ENCODE assay signal across 8 cellular contexts in genomic region chr3:197554196-197554561, GRCh38. TPM values are rescaled to one million over a fixed set of nuclear protein-coding genes. Genes with fewer than 3 reads are reported as not detected.
DNase-seq lines count a peak whose midpoint lies in the region; ATAC-seq and TF ChIP-seq lines count a peak whose summit lies in the region.

No MANE protein-coding gene starts in this region.

- H3K4me1 Mint-ChIP-seq in activated CD4-positive, alpha-beta T cell treated with anti-CD3 and anti-CD28 coated beads, Interleukin-2, amount 10 ng/mL, durations not matched to agents 7 days and 5 days = peaks cover 26% of the 10 kb centered on the region

- H3K79me2 ChIP-seq in OCI-LY3 (ENCODE audit: low read length) = peaks cover 42% of the 10 kb centered on the region

- H3K9me3 Mint-ChIP-seq in activated CD4-positive, alpha-beta T cell treated with anti-CD3 and anti-CD28 coated beads, Interleukin-2, amount 10 ng/mL, durations not matched to agents 7 days and 5 days = peaks cover under 1% of the 10 kb centered on the region

- H3K9me3 ChIP-seq in OCI-LY3 (ENCODE audit: insufficient read depth, low read length) (no peaks in the 10 kb centered on the region), psoas muscle (no peaks in the 10 kb centered on the region)

- WGBS in psoas muscle, 3 donors = 26 to 38% (median 29%) methylated on average over 10 of the region's 10 CpGs

- POLR2A ChIA-PET in activated CD4-positive, alpha-beta T cell treated with anti-CD3 and anti-CD28 coated beads, Interleukin-2, amount 10 ng/mL, durations not matched to agents 7 days and 5 days (lab: Charles Lee) = no interaction called here

- peak overlapping the region; percentile 88 for H2AFZ ChIP-seq in OCI-LY3 (ENCODE audit: low read depth, low read length)

- H3K27me3 ChIP-seq in OCI-LY3 (ENCODE audit: low read depth, low read length) = peaks cover 6% of the 10 kb centered on the region; the same call in 1 of the 2 replicates
- H3K27me3 ChIP-seq in psoas muscle (ENCODE audit: insufficient read depth in 3 of 3, low read length in 2 of 3) = peaks cover 0 to 13% (median 0%) of the 10 kb centered on the region in 3 donors

- H3K4me1 ChIP-seq in OCI-LY3 (ENCODE audit: low read length) = peaks cover 8% of the 10 kb centered on the region
- H3K4me1 ChIP-seq in psoas muscle = peaks cover 12% of the 10 kb centered on the region

- no peak for TF ChIP-seq CTCF in OCI-LY3 (IDR thresholded peaks at IDR 0.05; ENCODE audit: low read depth, low read length)
- TF ChIP-seq CTCF in epithelial cell of proximal tubule (conservative IDR thresholded peaks at IDR 0.05; ENCODE audit: low read depth, low read length) = no peak
- TF ChIP-seq CTCF in psoas muscle (IDR thresholded peaks at IDR 0.05) = no peak

- CTCF ChIA-PET in activated CD4-positive, alpha-beta T cell treated with anti-CD3 and anti-CD28 coated beads, Interleukin-2, amount 10 ng/mL, durations not matched to agents 7 days and 5 days (lab: Charles Lee) = interaction anchor here (1.0 kb wide), 1 partner anchor 12 kb away, joined by 3 read pairs; no protein-coding TSS in a partner anchor

- no peak for DNase-seq in activated CD4-positive, alpha-beta T cell treated with anti-CD3 and anti-CD28 coated beads, Interleukin-2, amount 10 ng/mL, durations not matched to agents 7 days and 5 days
- DNase-seq in activated CD4-positive, alpha-beta T cell treated with anti-CD3 and anti-CD28 coated beads for 1 hour = no peak
- DNase-seq in epithelial cell of proximal tubule (ENCODE audit: low read depth) (no peak), psoas muscle (no peak), NCI-H1694 treated with DMSO at 0.1 percent for 48 hours (lab: John Stamatoyannopoulos, UW) (no peak), left lobe of liver (ENCODE audit: low spot score) (no peak)

- H3K27ac ChIP-seq in OCI-LY3 (ENCODE audit: low read length) = peak overlapping the region; percentile 27; the same call in 1 of the 2 replicates
- H3K27ac ChIP-seq in psoas muscle = peak overlapping the region; percentile 83

- H4K20me1 ChIP-seq in OCI-LY3 (ENCODE audit: insufficient read depth, low read length) = no peaks in the 10 kb centered on the region; the same call in 1 of the 2 replicates

- intact Hi-C loops in psoas muscle (cut with DNase I) = no loop called here

- ATAC-seq in psoas muscle (no peak), GM18520 (IDR thresholded peaks at IDR 0.05; ENCODE audit: unreplicated experiment) (no peak), left lobe of liver (no peak)

- peaks cover 19% of the 10 kb centered on the region for H3K36me3 Mint-ChIP-seq in activated CD4-positive, alpha-beta T cell treated with anti-CD3 and anti-CD28 coated beads, Interleukin-2, amount 10 ng/mL, durations not matched to agents 7 days and 5 days (ENCODE audit: low read depth)

- H3K27me3 Mint-ChIP-seq in activated CD4-positive, alpha-beta T cell treated with anti-CD3 and anti-CD28 coated beads, Interleukin-2, amount 10 ng/mL, durations not matched to agents 7 days and 5 days = peaks cover 11% of the 10 kb centered on the region

- peak overlapping the region; percentile 91 for H3K4me3 Mint-ChIP-seq in activated CD4-positive, alpha-beta T cell treated with anti-CD3 and anti-CD28 coated beads, Interleukin-2, amount 10 ng/mL, durations not matched to agents 7 days and 5 days

- H3K36me3 ChIP-seq in OCI-LY3 (replicated peaks; ENCODE audit: low read depth, low read length) (peaks cover 10% of the 10 kb centered on the region), psoas muscle (ENCODE audit: insufficient read depth in 1 of 2, low read depth in 1 of 2) (no peaks in the 10 kb centered on the region)

- peak overlapping the region; percentile 96 for H3K27ac Mint-ChIP-seq in activated CD4-positive, alpha-beta T cell treated with anti-CD3 and anti-CD28 coated beads, Interleukin-2, amount 10 ng/mL, durations not matched to agents 7 days and 5 days

- H3K4me2 ChIP-seq in OCI-LY3 (ENCODE audit: low read length) = peak overlapping the region; percentile 98

- H3K4me3 ChIP-seq in OCI-LY3 (ENCODE audit: low read length) (peak overlapping the region; percentile 96), epithelial cell of proximal tubule (ENCODE audit: low read depth, low read length) (peak overlapping the region; percentile 86), psoas muscle (peak overlapping the region; percentile 86)

- peak overlapping the region; percentile 82 for H3K9ac ChIP-seq in OCI-LY3 (ENCODE audit: low read length)

RNA-seq across cellular contexts. Expression of gene BDH1, which starts 1.6 kb away (rescaled TPM):
- 10 to 100 TPM; 53.6 to 58.7 TPM for total RNA-seq in activated CD4-positive, alpha-beta T cell treated with anti-CD3 and anti-CD28 coated beads, Interleukin-2, amount 10 ng/mL, durations not matched to agents 7 days and 5 days
- total RNA-seq in epithelial cell of proximal tubule (7.2 and 20.8 TPM in 2 replicates), psoas muscle (10 to 100 TPM in 3 of 4 donors, 1 to 10 TPM in 1; 5.4 to 47.6 (median 16.6) TPM), left lobe of liver (279 TPM)
- 10 to 100 TPM in 2 of 3 donors, 1 to 10 TPM in 1; 5.6 to 23.8 (median 10.5) TPM for polyA plus RNA-seq in psoas muscle
